In genomic region chr5:160496784-160497183, GRCh38 we compare ENCODE assay signal across 20 cellular contexts.
A peak's percentile ranks its signal among the peaks of the same experiment; 100 is the strongest.
DNase-seq lines count a peak whose midpoint lies in the region; ATAC-seq and TF ChIP-seq lines count a peak whose summit lies in the region.
"Had no signal": no experiment of that assay in that cellular context is flagged by ENCODE, and none has a peak within 500 bp of the region (broad histone marks: within the 10 kb centered on the region; RNA-seq: fewer than 3 reads in every experiment).

No MANE protein-coding gene starts in this region.

- H3K27me3 Mint-ChIP-seq in activated naive CD8-positive, alpha-beta T cell: no peaks in the 10 kb centered on the region
- H3K27me3 Mint-ChIP-seq in activated naive CD8-positive, alpha-beta T cell treated with anti-CD3 and anti-CD28 coated beads for 36 hours: no peaks in the 10 kb centered on the region
- H3K27me3 Mint-ChIP-seq in WTC11 (ENCODE audit: low read depth): no peaks in the 10 kb centered on the region
- peaks cover 0 to 2% (median 0%) of the 10 kb centered on the region in 3 donors for H3K27me3 Mint-ChIP-seq in immature natural killer cell (ENCODE audit: low read depth in 3 of 3)
- H3K27me3 Mint-ChIP-seq: stimulated activated naive B cell treated with anti-CD40 and anti-IgM and Interleukin-4, amounts not matched to agents 10 μg/mL and 1 μg/mL and 100 μg/mL, for 72 hours; T-cell had no signal

- H3K36me3 Mint-ChIP-seq in activated naive CD8-positive, alpha-beta T cell: peaks cover 2% of the 10 kb centered on the region
- peaks cover 6% of the 10 kb centered on the region for H3K36me3 Mint-ChIP-seq in activated naive CD8-positive, alpha-beta T cell treated with anti-CD3 and anti-CD28 coated beads for 36 hours
- no peaks in the 10 kb centered on the region for H3K36me3 Mint-ChIP-seq in WTC11
- H3K36me3 Mint-ChIP-seq in immature natural killer cell: no peaks in the 10 kb centered on the region
- H3K36me3 Mint-ChIP-seq: stimulated activated naive B cell treated with anti-CD40 and anti-IgM and Interleukin-4, amounts not matched to agents 10 μg/mL and 1 μg/mL and 100 μg/mL, for 72 hours; T-cell had no signal

- WGBS in mesodermal cell (ENCODE audit: insufficient coverage in 2 of 2), 2 experiments: 90 to 98% methylated on average over 4 of the region's 5 CpGs

- H3K4me3 ChIP-seq in mesodermal cell (ENCODE audit: extremely low read depth, insufficient read depth, low read length, poor library complexity, severe bottlenecking): no peak overlapping the region
- H3K4me3 ChIP-seq: body of pancreas, coronary artery, lower lobe of right lung, transverse colon had no signal

- H3K4me1 ChIP-seq in mesodermal cell (ENCODE audit: control insufficient read depth, insufficient read depth, low read length, poor library complexity, severe bottlenecking): no peaks in the 10 kb centered on the region
- H3K4me1 ChIP-seq: body of pancreas, lower lobe of right lung had no signal

- H3K9me3 ChIP-seq in mesodermal cell (ENCODE audit: control insufficient read depth, low read length): no peaks in the 10 kb centered on the region
- H3K9me3 ChIP-seq: body of pancreas, lower lobe of right lung, transverse colon had no signal

- H3K27ac Mint-ChIP-seq in activated naive CD8-positive, alpha-beta T cell: peak overlapping the region; percentile 9
- no peak overlapping the region for H3K27ac Mint-ChIP-seq in activated naive CD8-positive, alpha-beta T cell treated with anti-CD3 and anti-CD28 coated beads for 36 hours
- H3K27ac Mint-ChIP-seq in WTC11: no peak overlapping the region
- no peak overlapping the region for H3K27ac Mint-ChIP-seq in immature natural killer cell
- H3K27ac Mint-ChIP-seq: stimulated activated naive B cell treated with anti-CD40 and anti-IgM and Interleukin-4, amounts not matched to agents 10 μg/mL and 1 μg/mL and 100 μg/mL, for 72 hours; T-cell had no signal

- peaks cover 14% of the 10 kb centered on the region for H3K4me1 Mint-ChIP-seq in activated naive CD8-positive, alpha-beta T cell (ENCODE audit: low read depth)
- peaks cover 18% of the 10 kb centered on the region for H3K4me1 Mint-ChIP-seq in activated naive CD8-positive, alpha-beta T cell treated with anti-CD3 and anti-CD28 coated beads for 36 hours
- H3K4me1 Mint-ChIP-seq in WTC11 (peaks cover 8% of the 10 kb centered on the region), immature natural killer cell (no peaks in the 10 kb centered on the region)
- H3K4me1 Mint-ChIP-seq: T-cell had no signal

- peak overlapping the region; percentile 49 for H3K27ac ChIP-seq in mesodermal cell (ENCODE audit: low read depth, low read length, severe bottlenecking)
- H3K27ac ChIP-seq: body of pancreas, coronary artery, KMS-11, lower lobe of right lung, transverse colon had no signal

- no peak overlapping the region for H3K4me3 Mint-ChIP-seq in activated naive CD8-positive, alpha-beta T cell
- no peak overlapping the region for H3K4me3 Mint-ChIP-seq in activated naive CD8-positive, alpha-beta T cell treated with anti-CD3 and anti-CD28 coated beads for 36 hours
- H3K4me3 Mint-ChIP-seq in WTC11 (no peak overlapping the region), immature natural killer cell (no peak overlapping the region)
- H3K4me3 Mint-ChIP-seq: stimulated activated naive B cell treated with anti-CD40 and anti-IgM and Interleukin-4, amounts not matched to agents 10 μg/mL and 1 μg/mL and 100 μg/mL, for 72 hours; T-cell had no signal

- H3K36me3 ChIP-seq in mesodermal cell (ENCODE audit: control insufficient read depth, insufficient read depth, low read length): no peaks in the 10 kb centered on the region
- H3K36me3 ChIP-seq: lower lobe of right lung, transverse colon had no signal

- TF ChIP-seq CTCF in WTC11 (IDR thresholded peaks at IDR 0.05): no peak

- ATAC-seq in WTC11: no peak
- ATAC-seq in HG03280 (IDR thresholded peaks at IDR 0.05; ENCODE audit: unreplicated experiment): no peak
- ATAC-seq: body of pancreas, lower lobe of right lung, T-cell had no signal

- CTCF ChIA-PET in WTC11 (lab: Charles Lee): interaction anchor here (1.9 kb wide), 1 partner anchor 58 kb away, joined by 9 read pairs; no protein-coding TSS in a partner anchor

- DNase-seq in activated naive CD8-positive, alpha-beta T cell treated with anti-CD3 and anti-CD28 coated beads for 36 hours: no peak
- DNase-seq in HT1080 (ENCODE audit: low read depth) (peak; percentile 54), WTC11 (ENCODE audit: low spot score) (no peak), immature natural killer cell (no peak), HPDE6-E6E7 (ENCODE audit: extremely low spot score) (no peak)
- DNase-seq: AML-193; body of pancreas; DMS79; lower lobe of right lung; NCI-H2081; NCI-H510A; nucleus accumbens; stimulated activated naive B cell treated with anti-CD40 and anti-IgM and Interleukin-4, amounts not matched to agents 10 μg/mL and 1 μg/mL and 100 μg/mL, for 72 hours; T-cell; transverse colon had no signal

- POLR2A ChIA-PET in WTC11 (lab: Charles Lee): no interaction called here

- no peaks in the 10 kb centered on the region for H3K9me3 Mint-ChIP-seq in activated naive CD8-positive, alpha-beta T cell (ENCODE audit: low read depth)
- no peaks in the 10 kb centered on the region for H3K9me3 Mint-ChIP-seq in activated naive CD8-positive, alpha-beta T cell treated with anti-CD3 and anti-CD28 coated beads for 36 hours
- H3K9me3 Mint-ChIP-seq in WTC11 (no peaks in the 10 kb centered on the region; the same call in 1 of the 2 replicates), immature natural killer cell (no peaks in the 10 kb centered on the region)
- H3K9me3 Mint-ChIP-seq: stimulated activated naive B cell treated with anti-CD40 and anti-IgM and Interleukin-4, amounts not matched to agents 10 μg/mL and 1 μg/mL and 100 μg/mL, for 72 hours; T-cell had no signal

TF ChIP-seq in WTC11, 78 proteins besides CTCF, POLR2A, EP300 and RAD21:
- peak; percentile 65; the same call in 1 of the 2 replicates for TF ChIP-seq GABPB1 (CRISPR knock-in tag; IDR thresholded peaks at IDR 0.05)
- no peak for TF ChIP-seq NR1H2 (CRISPR knock-in tag; IDR thresholded peaks at IDR 0.05)
